Comparison of ENCODE assay signal across 36 cellular contexts in genomic region chr1:83500531-83500930, GRCh38.
DNase-seq lines count a peak whose midpoint lies in the region; ATAC-seq and TF ChIP-seq lines count a peak whose summit lies in the region.
"Had no signal": no experiment of that assay in that cellular context is flagged by ENCODE, and none has a peak within 500 bp of the region (broad histone marks: within the 10 kb centered on the region; RNA-seq: fewer than 3 reads in every experiment).

No MANE protein-coding gene starts in this region.

- no peak for ATAC-seq in activated CD8-positive, alpha-beta T cell treated with anti-CD3 and anti-CD28 coated beads for 36 hours
- no peak for ATAC-seq in activated CD8-positive, alpha-beta T cell treated with anti-CD3 and anti-CD28 coated beads, Interleukin-2, amount 10 ng/mL, durations not matched to agents 7 days and 5 days
- ATAC-seq in GM19395 (IDR thresholded peaks at IDR 0.05; ENCODE audit: unreplicated experiment) (peak; percentile 30), HG03342 (IDR thresholded peaks at IDR 0.05; ENCODE audit: unreplicated experiment) (peak; percentile 26), right lobe of liver (peak in 1 of 4 donors; percentile 31), mucosa of descending colon (no peak)
- ATAC-seq: A549; activated CD8-positive, alpha-beta memory T cell treated with anti-CD3 and anti-CD28 coated beads, Interleukin-2, amount 10 ng/mL, durations not matched to agents 7 days and 5 days; naive thymus-derived CD8-positive, alpha-beta T cell; Panc1; sciatic nerve had no signal

- H3K4me3 ChIP-seq in right lobe of liver (no peak overlapping the region), lower leg skin (ENCODE audit: low read depth, poor library complexity, severe bottlenecking) (no peak overlapping the region), mucosa of descending colon (no peak overlapping the region)
- H3K4me3 ChIP-seq: A549, esophagus squamous epithelium, lung, prostate gland, stomach, thyroid gland had no signal

- peaks cover 27% of the 10 kb centered on the region for H3K4me1 Mint-ChIP-seq in activated CD8-positive, alpha-beta T cell treated with anti-CD3 and anti-CD28 coated beads for 36 hours (ENCODE audit: low read depth)
- H3K4me1 Mint-ChIP-seq in activated CD8-positive, alpha-beta T cell treated with anti-CD3 and anti-CD28 coated beads, Interleukin-2, amount 10 ng/mL, durations not matched to agents 7 days and 5 days (ENCODE audit: low read depth), result peaks cover 27% of the 10 kb centered on the region
- no peaks in the 10 kb centered on the region for H3K4me1 Mint-ChIP-seq in Calu3 (ENCODE audit: low read depth, unreplicated experiment)

- CTCF ChIA-PET in activated CD8-positive, alpha-beta T cell treated with anti-CD3 and anti-CD28 coated beads for 36 hours (lab: Charles Lee), result no interaction called here
- CTCF ChIA-PET in activated CD8-positive, alpha-beta T cell treated with anti-CD3 and anti-CD28 coated beads, Interleukin-2, amount 10 ng/mL, durations not matched to agents 7 days and 5 days (lab: Charles Lee), result no interaction called here
- CTCF ChIA-PET in Calu3 (lab: Charles Lee), result no interaction called here

- TF ChIP-seq POLR2A in right lobe of liver (IDR thresholded peaks at IDR 0.05), result no peak
- no peak for TF ChIP-seq POLR2A in lower leg skin (IDR thresholded peaks at IDR 0.05)

- no peaks in the 10 kb centered on the region for H3K27me3 ChIP-seq in right lobe of liver
- H3K27me3 ChIP-seq: brain microvascular endothelial cell, esophagus squamous epithelium, stomach, thyroid gland had no signal

- H3K36me3 Mint-ChIP-seq in activated CD8-positive, alpha-beta T cell treated with anti-CD3 and anti-CD28 coated beads for 36 hours (ENCODE audit: low read depth), result peaks cover 3% of the 10 kb centered on the region
- peaks cover 22% of the 10 kb centered on the region for H3K36me3 Mint-ChIP-seq in activated CD8-positive, alpha-beta T cell treated with anti-CD3 and anti-CD28 coated beads, Interleukin-2, amount 10 ng/mL, durations not matched to agents 7 days and 5 days (ENCODE audit: low read depth)
- H3K36me3 Mint-ChIP-seq in Calu3 (ENCODE audit: insufficient read depth, unreplicated experiment), result no peaks in the 10 kb centered on the region
- H3K36me3 Mint-ChIP-seq: CD4-positive, CD25-positive, alpha-beta regulatory T cell had no signal

- H3K27ac ChIP-seq in right lobe of liver, result peak overlapping the region in 2 of 3 donors; percentile 45 to 54
- H3K27ac ChIP-seq: A549, brain microvascular endothelial cell, esophagus squamous epithelium, prostate gland, stomach, thyroid gland had no signal

- no peak overlapping the region for H3K4me3 Mint-ChIP-seq in activated CD8-positive, alpha-beta T cell treated with anti-CD3 and anti-CD28 coated beads for 36 hours
- H3K4me3 Mint-ChIP-seq in activated CD8-positive, alpha-beta T cell treated with anti-CD3 and anti-CD28 coated beads, Interleukin-2, amount 10 ng/mL, durations not matched to agents 7 days and 5 days, result no peak overlapping the region
- H3K4me3 Mint-ChIP-seq in Calu3 (ENCODE audit: low read depth, unreplicated experiment), result no peak overlapping the region
- H3K4me3 Mint-ChIP-seq: activated CD4-positive, alpha-beta T cell treated with anti-CD3 and anti-CD28 coated beads, Interleukin-2, amount 10 ng/mL, durations not matched to agents 7 days and 5 days; activated CD8-positive, alpha-beta memory T cell treated with anti-CD3 and anti-CD28 coated beads, Interleukin-2, amount 10 ng/mL, durations not matched to agents 7 days and 5 days; CD4-positive, CD25-positive, alpha-beta regulatory T cell; HFFc6; naive thymus-derived CD8-positive, alpha-beta T cell; T-helper 2 cell treated with Interferon-gamma antibody and Interleukin-4, amounts not matched to agents 5 μg/mL and 100 μg/mL, for 36 hours had no signal

- peaks cover 0 to 16% (median 2%) of the 10 kb centered on the region in 4 donors for H3K4me1 ChIP-seq in right lobe of liver
- H3K4me1 ChIP-seq in mucosa of descending colon (ENCODE audit: low read depth), result no peaks in the 10 kb centered on the region
- H3K4me1 ChIP-seq: A549, esophagus squamous epithelium, prostate gland had no signal

- H3K36me3 ChIP-seq in right lobe of liver, result no peaks in the 10 kb centered on the region
- H3K36me3 ChIP-seq in mucosa of descending colon (ENCODE audit: low read depth), result no peaks in the 10 kb centered on the region
- H3K36me3 ChIP-seq: brain microvascular endothelial cell, esophagus squamous epithelium, prostate gland, stomach, thyroid gland had no signal

- TF ChIP-seq CTCF in activated CD8-positive, alpha-beta T cell treated with anti-CD3 and anti-CD28 coated beads for 36 hours (IDR thresholded peaks at IDR 0.05), result no peak
- TF ChIP-seq CTCF in right lobe of liver (IDR thresholded peaks at IDR 0.05) (no peak), lower leg skin (IDR thresholded peaks at IDR 0.05) (no peak), mucosa of descending colon (IDR thresholded peaks at IDR 0.05) (no peak), Calu3 (IDR thresholded peaks at IDR 0.05; ENCODE audit: unreplicated experiment) (no peak)

- H3K27me3 Mint-ChIP-seq in activated CD8-positive, alpha-beta T cell treated with anti-CD3 and anti-CD28 coated beads for 36 hours, result no peaks in the 10 kb centered on the region
- no peaks in the 10 kb centered on the region for H3K27me3 Mint-ChIP-seq in activated CD8-positive, alpha-beta T cell treated with anti-CD3 and anti-CD28 coated beads, Interleukin-2, amount 10 ng/mL, durations not matched to agents 7 days and 5 days (ENCODE audit: low read depth)
- no peaks in the 10 kb centered on the region for H3K27me3 Mint-ChIP-seq in Calu3 (ENCODE audit: unreplicated experiment)
- H3K27me3 Mint-ChIP-seq: activated CD4-positive, alpha-beta T cell treated with anti-CD3 and anti-CD28 coated beads, Interleukin-2, amount 10 ng/mL, durations not matched to agents 7 days and 5 days; activated CD8-positive, alpha-beta memory T cell treated with anti-CD3 and anti-CD28 coated beads, Interleukin-2, amount 10 ng/mL, durations not matched to agents 7 days and 5 days; naive thymus-derived CD8-positive, alpha-beta T cell had no signal

- POLR2A ChIA-PET in activated CD8-positive, alpha-beta T cell treated with anti-CD3 and anti-CD28 coated beads for 36 hours (lab: Charles Lee), result no interaction called here
- POLR2A ChIA-PET in activated CD8-positive, alpha-beta T cell treated with anti-CD3 and anti-CD28 coated beads, Interleukin-2, amount 10 ng/mL, durations not matched to agents 7 days and 5 days (lab: Charles Lee), result interaction anchor here (1.2 kb wide), 1 partner anchor 11 kb away, joined by 4 read pairs; no protein-coding TSS in a partner anchor

- WGBS in right lobe of liver (ENCODE audit: insufficient coverage, low coverage, low lambda C conversion rate, missing lambda C conversion rate), result 45% methylated on average over 1 of the region's 1 CpG
- 88 to 91% methylated on average over 1 of the region's 1 CpG for WGBS in lower leg skin, 2 donors

- H3K9me3 Mint-ChIP-seq in activated CD8-positive, alpha-beta T cell treated with anti-CD3 and anti-CD28 coated beads for 36 hours, result peaks cover 14% of the 10 kb centered on the region
- H3K9me3 Mint-ChIP-seq in activated CD8-positive, alpha-beta T cell treated with anti-CD3 and anti-CD28 coated beads, Interleukin-2, amount 10 ng/mL, durations not matched to agents 7 days and 5 days (ENCODE audit: insufficient read depth), result peaks cover 4% of the 10 kb centered on the region
- peaks cover 16% of the 10 kb centered on the region for H3K9me3 Mint-ChIP-seq in Calu3 (ENCODE audit: low read depth, unreplicated experiment)

- peak overlapping the region; percentile 55 for H3K27ac Mint-ChIP-seq in activated CD8-positive, alpha-beta T cell treated with anti-CD3 and anti-CD28 coated beads for 36 hours
- no peak overlapping the region for H3K27ac Mint-ChIP-seq in activated CD8-positive, alpha-beta T cell treated with anti-CD3 and anti-CD28 coated beads, Interleukin-2, amount 10 ng/mL, durations not matched to agents 7 days and 5 days
- H3K27ac Mint-ChIP-seq in Calu3 (ENCODE audit: unreplicated experiment), result no peak overlapping the region
- H3K27ac Mint-ChIP-seq: activated CD4-positive, alpha-beta T cell treated with anti-CD3 and anti-CD28 coated beads, Interleukin-2, amount 10 ng/mL, durations not matched to agents 7 days and 5 days; activated CD8-positive, alpha-beta memory T cell treated with anti-CD3 and anti-CD28 coated beads, Interleukin-2, amount 10 ng/mL, durations not matched to agents 7 days and 5 days; CD4-positive, CD25-positive, alpha-beta regulatory T cell; HFFc6 had no signal

- H3K9me3 ChIP-seq in right lobe of liver (no peaks in the 10 kb centered on the region), mucosa of descending colon (no peaks in the 10 kb centered on the region)
- H3K9me3 ChIP-seq: A549, esophagus squamous epithelium, prostate gland, stomach, thyroid gland had no signal

- BruUV-seq in Calu3 (replicated peaks; lab: Mats Ljungman, UMichigan), result no TSS peak

- no peak for DNase-seq in activated CD8-positive, alpha-beta T cell treated with anti-CD3 and anti-CD28 coated beads for 36 hours
- no peak for DNase-seq in activated CD8-positive, alpha-beta T cell treated with anti-CD3 and anti-CD28 coated beads, Interleukin-2, amount 10 ng/mL, durations not matched to agents 7 days and 5 days
- DNase-seq in right lobe of liver (no peak), lower leg skin (ENCODE audit: low spot score in 2 of 2) (no peak), mucosa of descending colon (no peak), Calu3 (no peak)
- DNase-seq: activated CD4-positive, alpha-beta T cell treated with anti-CD3 and anti-CD28 coated beads, Interleukin-2, amount 10 ng/mL, durations not matched to agents 7 days and 5 days; activated CD8-positive, alpha-beta memory T cell treated with anti-CD3 and anti-CD28 coated beads, Interleukin-2, amount 10 ng/mL, durations not matched to agents 7 days and 5 days; activated naive CD4-positive, alpha-beta T cell; activated T-cell treated with anti-CD3 and anti-CD28 coated beads, Interleukin-2, amount 50 U/mL, for 48 hours; amniotic stem cell; brain microvascular endothelial cell; cerebellar nuclear complex; esophagus squamous epithelium; foreskin melanocyte; GOT3; HFFc6; hippocampal formation; Kasumi-1; naive thymus-derived CD8-positive, alpha-beta T cell; NCI-H2081; NCI-H2227 treated with DMSO at 0.1 percent for 48 hours; NCI-H69; Right ventricle myocardium superior; stimulated activated CD4-positive, alpha-beta T cell treated with anti-CD3 and anti-CD28 coated beads, Interleukin-2, amount 100 ng/mL, for 48 hours; stomach; thyroid gland had no signal

- intact Hi-C loops in activated CD8-positive, alpha-beta T cell treated with anti-CD3 and anti-CD28 coated beads for 36 hours (cut with micrococcal nuclease), result no loop called here
- intact Hi-C loops in right lobe of liver (cut with DNase I), result no loop called here
- intact Hi-C loops in lower leg skin (cut with DNase I; ENCODE audit: low total_unique reads), result no loop called here
- intact Hi-C loops in mucosa of descending colon (cut with DNase I, micrococcal nuclease), result no loop called here
- intact Hi-C loops in Calu3 (cut with micrococcal nuclease; ENCODE audit: unreplicated experiment), result no loop called here

Comparison
In these comparisons a context has a peak if more than half of its experiments do, and no peak if none do; other contexts are left out.
1. ATAC-seq: peak in GM19395 (single experiment) and HG03342 (single experiment); none in activated CD8-positive, alpha-beta T cell treated with anti-CD3 and anti-CD28 coated beads for 36 hours (single experiment), activated CD8-positive, alpha-beta T cell treated with anti-CD3 and anti-CD28 coated beads, Interleukin-2, amount 10 ng/mL, durations not matched to agents 7 days and 5 days (single experiment) and mucosa of descending colon (single experiment).